Comparison of ENCODE assay signal across 18 cellular contexts in the genomic region with DNA sequence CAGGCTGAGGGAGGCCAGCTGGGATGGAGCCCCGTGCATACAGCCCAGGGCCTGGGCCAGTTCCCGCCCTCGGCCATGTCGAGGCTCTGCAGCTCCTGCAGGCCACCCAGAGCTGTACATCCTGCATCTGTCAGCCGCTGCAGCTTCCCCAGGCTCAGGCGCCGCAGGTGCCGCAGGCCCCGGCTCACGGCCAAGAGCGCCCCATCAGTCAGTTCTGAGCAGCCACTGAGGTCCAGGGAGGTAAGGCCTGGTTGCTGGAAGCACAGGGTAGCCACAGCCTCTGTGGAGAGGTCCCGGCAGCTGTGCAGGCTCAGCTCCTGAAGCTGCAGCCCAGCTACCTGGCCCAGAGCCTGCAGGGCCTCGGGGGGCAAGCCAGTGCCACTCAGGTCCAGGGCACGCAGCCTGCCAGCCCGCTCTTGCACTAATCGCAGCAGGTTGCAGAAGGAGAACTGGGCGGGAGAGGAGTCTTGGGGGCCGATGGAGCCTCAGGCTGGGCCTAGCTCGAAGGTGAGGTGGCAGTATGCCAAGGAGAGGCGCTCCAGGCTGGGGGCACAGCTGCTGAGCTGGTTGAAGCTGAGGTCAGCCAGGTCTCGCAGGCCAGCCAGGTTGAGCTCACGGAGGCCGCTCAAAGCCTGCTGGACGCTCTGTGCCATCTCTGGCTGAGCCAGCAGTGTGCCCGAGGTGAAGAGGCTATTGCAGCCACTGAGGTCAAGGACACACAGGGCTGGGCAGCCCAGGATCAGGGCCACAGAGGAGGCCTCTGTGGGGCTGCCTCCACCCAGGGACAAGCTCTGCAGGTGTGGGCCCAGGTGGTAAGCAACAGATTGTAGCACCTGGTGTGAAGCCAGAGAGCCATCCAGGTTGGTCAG. TPM values are rescaled to one million over a fixed set of nuclear protein-coding genes. Genes with fewer than 3 reads are reported as not detected.
"Had no signal": no experiment of that assay in that cellular context is flagged by ENCODE, and none has a peak within 500 bp of the region (broad histone marks: within the 10 kb centered on the region; RNA-seq: fewer than 3 reads in every experiment).

No MANE protein-coding gene starts in this region.

- H3K27ac ChIP-seq: gastroesophageal sphincter, heart right ventricle, pancreas, thyroid gland had no signal

- H3K4me1 Mint-ChIP-seq: activated CD8-positive, alpha-beta memory T cell treated with anti-CD3 and anti-CD28 coated beads, Interleukin-2, amount 10 ng/mL, durations not matched to agents 7 days and 5 days had no signal

- H3K27me3 ChIP-seq: gastroesophageal sphincter, heart right ventricle, pancreas, thyroid gland had no signal

- H3K9me3 Mint-ChIP-seq: activated CD4-positive, alpha-beta memory T cell treated with anti-CD3 and anti-CD28 coated beads for 36 hours; activated T-cell treated with anti-CD3 and anti-CD28 coated beads, Interleukin-2, amount 50 U/mL, for 4 hours; stimulated activated naive B cell treated with anti-CD40 and anti-IgM and Interleukin-4, amounts not matched to agents 10 μg/mL and 1 μg/mL and 100 μg/mL, for 72 hours had no signal

- H3K4me1 ChIP-seq: gastroesophageal sphincter, thyroid gland had no signal

- H3K36me3 ChIP-seq: pancreas, thyroid gland had no signal

- H3K4me3 Mint-ChIP-seq: activated CD4-positive, alpha-beta memory T cell treated with anti-CD3 and anti-CD28 coated beads for 36 hours; activated CD8-positive, alpha-beta memory T cell treated with anti-CD3 and anti-CD28 coated beads, Interleukin-2, amount 10 ng/mL, durations not matched to agents 7 days and 5 days; activated T-cell treated with anti-CD3 and anti-CD28 coated beads, Interleukin-2, amount 50 U/mL, for 4 hours; naive thymus-derived CD4-positive, alpha-beta T cell had no signal

- ATAC-seq: activated CD8-positive, alpha-beta memory T cell treated with anti-CD3 and anti-CD28 coated beads, Interleukin-2, amount 10 ng/mL, durations not matched to agents 7 days and 5 days; activated T-cell treated with anti-CD3 and anti-CD28 coated beads, Interleukin-2, amount 50 U/mL, for 4 hours; gastroesophageal sphincter; mucosa of descending colon; naive thymus-derived CD4-positive, alpha-beta T cell; pancreas; stimulated activated naive B cell treated with anti-CD40 and anti-IgM and Interleukin-4, amounts not matched to agents 10 μg/mL and 1 μg/mL and 100 μg/mL, for 72 hours had no signal

- FAIRE-seq: colon, endometrium, pancreas had no signal

- H3K27me3 Mint-ChIP-seq: activated CD4-positive, alpha-beta memory T cell treated with anti-CD3 and anti-CD28 coated beads for 36 hours; activated CD8-positive, alpha-beta memory T cell treated with anti-CD3 and anti-CD28 coated beads, Interleukin-2, amount 10 ng/mL, durations not matched to agents 7 days and 5 days; naive thymus-derived CD4-positive, alpha-beta T cell; stimulated activated naive B cell treated with anti-CD40 and anti-IgM and Interleukin-4, amounts not matched to agents 10 μg/mL and 1 μg/mL and 100 μg/mL, for 72 hours had no signal

- H3K27ac Mint-ChIP-seq: activated CD4-positive, alpha-beta memory T cell treated with anti-CD3 and anti-CD28 coated beads for 36 hours; activated CD8-positive, alpha-beta memory T cell treated with anti-CD3 and anti-CD28 coated beads, Interleukin-2, amount 10 ng/mL, durations not matched to agents 7 days and 5 days had no signal

- H3K9me3 ChIP-seq: gastroesophageal sphincter, heart right ventricle, mucosa of descending colon, pancreas, thyroid gland had no signal

- H3K4me3 ChIP-seq: gastroesophageal sphincter, heart right ventricle, mucosa of descending colon, pancreas, thyroid gland had no signal

- H3K36me3 Mint-ChIP-seq: activated CD4-positive, alpha-beta memory T cell treated with anti-CD3 and anti-CD28 coated beads for 36 hours; activated CD8-positive, alpha-beta memory T cell treated with anti-CD3 and anti-CD28 coated beads, Interleukin-2, amount 10 ng/mL, durations not matched to agents 7 days and 5 days had no signal

- DNase-seq: activated CD4-positive, alpha-beta memory T cell treated with anti-CD3 and anti-CD28 coated beads for 36 hours; activated CD4-positive, alpha-beta T cell treated with anti-CD3 and anti-CD28 coated beads for 1 hour; activated CD8-positive, alpha-beta memory T cell treated with anti-CD3 and anti-CD28 coated beads, Interleukin-2, amount 10 ng/mL, durations not matched to agents 7 days and 5 days; activated effector memory CD4-positive, alpha-beta T cell treated with Interleukin-2 at 50 U/mL for 16 hours; activated naive CD4-positive, alpha-beta T cell treated with anti-CD3 and anti-CD28 coated beads, Interleukin-2, amount 50 U/mL, for 16 hours; activated T-cell treated with anti-CD3 and anti-CD28 coated beads, Interleukin-2, amount 50 U/mL, for 4 hours; heart right ventricle; islet precursor cell; mucosa of descending colon; naive thymus-derived CD4-positive, alpha-beta T cell; stimulated activated CD4-positive, alpha-beta T cell treated with anti-CD3 and anti-CD28 coated beads, Interleukin-2, amount 100 ng/mL, for 48 hours; stimulated activated naive B cell treated with anti-CD40 and anti-IgM and Interleukin-4, amounts not matched to agents 10 μg/mL and 1 μg/mL and 100 μg/mL, for 72 hours; thyroid gland had no signal

RNA-seq across cellular contexts. Expression of gene ELMO3, which starts 11.4 kb away (rescaled TPM):
- total RNA-seq: skeletal muscle tissue had no signal

RNA-seq across cellular contexts. Expression of gene EXOC3L1, which starts 20.4 kb away (rescaled TPM):
- total RNA-seq: activated CD4-positive, alpha-beta memory T cell treated with anti-CD3 and anti-CD28 coated beads for 36 hours; activated CD8-positive, alpha-beta memory T cell treated with anti-CD3 and anti-CD28 coated beads, Interleukin-2, amount 10 ng/mL, durations not matched to agents 7 days and 5 days; activated T-cell treated with anti-CD3 and anti-CD28 coated beads, Interleukin-2, amount 50 U/mL, for 4 hours had no signal
- polyA plus RNA-seq: naive thymus-derived CD4-positive, alpha-beta T cell had no signal
